Comparison of ENCODE assay signal across 13 cellular contexts in the genomic region with DNA sequence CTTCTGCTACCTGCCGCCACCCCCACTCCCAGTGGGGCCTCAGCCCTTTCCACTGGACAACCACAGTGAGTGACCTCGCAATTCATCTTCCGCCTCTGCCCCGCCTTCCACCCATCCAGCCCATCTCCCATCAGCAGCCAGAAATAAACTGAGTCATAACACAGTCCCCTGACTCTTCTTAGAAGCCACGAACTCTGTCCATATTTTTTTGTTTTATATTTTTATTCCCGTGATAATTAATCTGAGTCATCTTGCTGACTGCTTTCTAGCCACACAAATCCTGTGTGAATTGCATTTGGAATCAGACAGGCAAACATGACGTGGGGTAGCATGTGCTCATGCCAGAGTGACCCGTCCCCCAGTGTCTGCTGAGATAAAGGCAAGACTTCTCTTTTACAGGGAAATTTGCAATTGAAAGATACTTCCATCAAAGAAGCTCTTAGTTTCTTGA. TPM values are rescaled to one million over a fixed set of nuclear protein-coding genes. Genes with fewer than 3 reads are reported as not detected.
DNase-seq lines count a peak whose midpoint lies in the region; ATAC-seq, FAIRE-seq and TF ChIP-seq lines count a peak whose summit lies in the region.
"Had no signal": no experiment of that assay in that cellular context is flagged by ENCODE, and none has a peak within 500 bp of the region (broad histone marks: within the 10 kb centered on the region; RNA-seq: fewer than 3 reads in every experiment).

No MANE protein-coding gene starts in this region.

- H2AK5ac ChIP-seq in H1 (ENCODE audit: low read depth, low read length): no peak overlapping the region

- H3K36me3 ChIP-seq in MG63 (peaks cover 35% of the 10 kb centered on the region), H1 (ENCODE audit: control insufficient read depth in 2 of 4, insufficient read depth in 4 of 4, low read length in 3 of 4) (peaks cover 6 to 21% (median 13%) of the 10 kb centered on the region in 4 experiments), neutrophil (peaks cover 53% of the 10 kb centered on the region)

- H3K4me3 ChIP-seq in MG63: no peak overlapping the region
- no peak overlapping the region for H3K4me3 ChIP-seq in H1 (ENCODE audit: extremely low read depth in 1 of 4, insufficient read depth in 2 of 4, low read depth in 3 of 4, low read length in 4 of 4)
- H3K4me3 ChIP-seq in neutrophil (ENCODE audit: low read depth in 1 of 2, low read length in 1 of 2): no peak overlapping the region
- H3K4me3 ChIP-seq: vagina had no signal

- peak overlapping the region; percentile 38; the same call in 1 of the 2 replicates for H3K18ac ChIP-seq in H1 (ENCODE audit: extremely low read depth, low read length)

- peaks cover 14 to 24% of the 10 kb centered on the region in 2 experiments for H4K20me1 ChIP-seq in H1 (replicated peaks in 1 of 2; ENCODE audit: control insufficient read depth in 1 of 2, insufficient read depth in 2 of 2, low read length in 2 of 2)

- no peak for TF ChIP-seq RAD21 in H1 (IDR thresholded peaks at IDR 0.05 in 1 of 2, conservative IDR thresholded peaks at IDR 0.05 in 1 of 2; ENCODE audit: low read depth in 2 of 2, low read length in 2 of 2)

- H4K8ac ChIP-seq in H1 (ENCODE audit: extremely low read depth, insufficient read depth, low read length): no peak overlapping the region

- H3K79me1 ChIP-seq in H1 (ENCODE audit: low read depth, low read length): peaks cover 4% of the 10 kb centered on the region; the same call in 1 of the 2 replicates

- H2BK20ac ChIP-seq in H1 (ENCODE audit: low read length): no peak overlapping the region

- no peak overlapping the region for H2AFZ ChIP-seq in H1 (ENCODE audit: low read length)
- H2AFZ ChIP-seq: parathyroid adenoma had no signal

- CTCF ChIA-PET in H1 (lab: Charles Lee; ENCODE audit: partially characterized antibody): interaction anchor here (0.6 to 0.9 kb wide), 2 partner anchors 11 to 15 kb away, joined by 3 to 4 read pairs; no protein-coding TSS in a partner anchor

- H2BK15ac ChIP-seq in H1 (ENCODE audit: low read length): 0 out of 2 replicates have a peak overlapping the region, but pooled peaks have one; percentile 36

- TF ChIP-seq CTCF in H1 (IDR thresholded peaks at IDR 0.05; ENCODE audit: control extremely low read depth in 1 of 3, insufficient read depth in 1 of 3, low read depth in 1 of 3, low read length in 3 of 3) (no peak), neutrophil (IDR thresholded peaks at IDR 0.05) (no peak)

- H3K23ac ChIP-seq in H1 (ENCODE audit: insufficient read length): no peak overlapping the region

- H2BK12ac ChIP-seq in H1 (ENCODE audit: low read depth, low read length): peak overlapping the region; percentile 31; the same call in 1 of the 2 replicates

- no peak for TF ChIP-seq POLR2A in H1 (IDR thresholded peaks at IDR 0.05; ENCODE audit: control extremely low read depth in 1 of 2, low read depth in 2 of 2, low read length in 2 of 2)

- no peak overlapping the region for H3K56ac ChIP-seq in H1 (replicated peaks; ENCODE audit: insufficient read length, low read depth, low read length)

- no peak overlapping the region for H4K5ac ChIP-seq in H1 (ENCODE audit: insufficient read length, low read depth, low read length)

- H3K27ac ChIP-seq in H1 (ENCODE audit: low read depth, low read length) (no peak overlapping the region), neutrophil (peak overlapping the region; percentile 50)
- H3K27ac ChIP-seq: parathyroid adenoma, vagina had no signal

- H3K4ac ChIP-seq in H1 (replicated peaks; ENCODE audit: insufficient read length, low read depth, low read length): no peak overlapping the region

- no peak overlapping the region for H3K9ac ChIP-seq in H1 (replicated peaks in 1 of 4; ENCODE audit: extremely low read depth in 1 of 4, low read depth in 3 of 4, low read length in 3 of 4)
- H3K9ac ChIP-seq: parathyroid adenoma had no signal

- no peak overlapping the region for H2BK5ac ChIP-seq in H1 (ENCODE audit: low read depth, low read length)

- H4K91ac ChIP-seq in H1 (replicated peaks; ENCODE audit: insufficient read length, low read length): no peak overlapping the region

- no peak for FAIRE-seq in H1 (lab: Jason Lieb, UNC)
- FAIRE-seq: D721Med had no signal

- H3K14ac ChIP-seq in H1 (ENCODE audit: insufficient read length): no peak overlapping the region

- H3K9me3 ChIP-seq in MG63 (no peaks in the 10 kb centered on the region), H1 (ENCODE audit: insufficient read depth in 2 of 2, low read depth in 1 of 2, low read length in 1 of 2) (no peaks in the 10 kb centered on the region), neutrophil (no peaks in the 10 kb centered on the region)
- H3K9me3 ChIP-seq: vagina had no signal

- WGBS in H1 (ENCODE audit: extremely low coverage in 1 of 2, insufficient coverage in 1 of 2, insufficient read length in 1 of 2, insufficient replicate concordance in 2 of 2, low coverage in 1 of 2, low lambda C conversion rate in 2 of 2, missing lambda C conversion rate in 1 of 2), 2 experiments: 81% methylated on average over 8 of the region's 8 CpGs; no CpG with 5 or more reads in 1 of the 2 experiments

- POLR2A ChIA-PET in H1 (lab: Charles Lee; ENCODE audit: partially characterized antibody): interaction anchor here (1.2 kb wide), 1 partner anchor 16 kb away, joined by 3 read pairs; no protein-coding TSS in a partner anchor

- H3K27me3 ChIP-seq in MG63 (no peaks in the 10 kb centered on the region), H1 (replicated peaks in 1 of 4; ENCODE audit: control insufficient read depth in 3 of 4, extremely low read depth in 1 of 4, insufficient read depth in 3 of 4, low read length in 3 of 4) (no peaks in the 10 kb centered on the region), neutrophil (no peaks in the 10 kb centered on the region)
- H3K27me3 ChIP-seq: vagina had no signal

- no peak for TF ChIP-seq EP300 in H1 (IDR thresholded peaks at IDR 0.05; ENCODE audit: borderline replicate concordance in 1 of 2, low read depth in 2 of 2, low read length in 2 of 2)

- no peak overlapping the region for H3K4me2 ChIP-seq in H1 (ENCODE audit: insufficient read depth in 1 of 2, low read depth in 2 of 2, low read length in 2 of 2)

- H3K79me2 ChIP-seq in H1 (ENCODE audit: control insufficient read depth in 1 of 2, insufficient read depth in 2 of 2, low read length in 2 of 2): peaks cover under 1 to 21% of the 10 kb centered on the region in 2 experiments; a peak in 3 of 4 replicates
- H3K79me2 ChIP-seq: parathyroid adenoma had no signal

- peak; percentile 66 for DNase-seq in EH (ENCODE audit: low read depth)
- DNase-seq in MG63: peak; percentile 46
- no peak for DNase-seq in H1 (ENCODE audit: low read depth in 1 of 2, low spot score in 2 of 2)
- no peak for DNase-seq in RPMI8226
- DNase-seq in GF-D8 (lab: John Stamatoyannopoulos, UW): no peak
- DNase-seq in stimulated activated CD4-positive, alpha-beta T cell treated with anti-CD3 and anti-CD28 coated beads, Interleukin-15, amount 100 ng/mL, for 24 hours: no peak
- DNase-seq: activated gamma-delta T cell; effector memory CD4-positive, alpha-beta T cell had no signal

- ATAC-seq in esophagus mucosa: no peak

- H3K4me1 ChIP-seq in H1 (replicated peaks in 1 of 4; ENCODE audit: control insufficient read depth in 3 of 4, insufficient read depth in 4 of 4, low read length in 3 of 4) (peaks cover 0 to 18% (median 5%) of the 10 kb centered on the region in 4 experiments; a peak in 6 of 7 replicates), neutrophil (ENCODE audit: control insufficient read depth in 1 of 2, insufficient read depth in 1 of 2, low read depth in 1 of 2, low read length in 1 of 2) (peaks cover 22 to 25% of the 10 kb centered on the region in 2 experiments)
- H3K4me1 ChIP-seq: parathyroid adenoma had no signal

- no peak overlapping the region for H2BK120ac ChIP-seq in H1 (replicated peaks; ENCODE audit: low read depth, low read length)

- no peaks in the 10 kb centered on the region for H3K23me2 ChIP-seq in H1 (ENCODE audit: low read depth, low read length)

TF ChIP-seq in H1, 55 proteins besides CTCF, POLR2A, EP300 and RAD21 (continues in another document):
- TF ChIP-seq CREB1 (IDR thresholded peaks at IDR 0.05) (no peak), POLR2AphosphoS5 (IDR thresholded peaks at IDR 0.05; ENCODE audit: low read depth, low read length) (no peak), SIN3A (conservative IDR thresholded peaks at IDR 0.05 in 1 of 2, IDR thresholded peaks at IDR 0.05 in 1 of 2; ENCODE audit: low read depth in 1 of 2, low read length in 2 of 2) (no peak), EGR1 (IDR thresholded peaks at IDR 0.05; ENCODE audit: borderline replicate concordance, low read depth, low read length) (no peak), TCF12 (IDR thresholded peaks at IDR 0.05; ENCODE audit: low read depth, low read length) (no peak), SP2 (IDR thresholded peaks at IDR 0.05; ENCODE audit: low read length) (no peak), TEAD4 (IDR thresholded peaks at IDR 0.05; ENCODE audit: low read depth, low read length) (no peak), NANOG (IDR thresholded peaks at IDR 0.05; ENCODE audit: insufficient read depth, low read depth, low read length, poor library complexity, severe bottlenecking) (no peak), ZNF274 (IDR thresholded peaks at IDR 0.05; ENCODE audit: borderline replicate concordance, extremely low read depth, low read length) (no peak), EZH2 (IDR thresholded peaks at IDR 0.05; ENCODE audit: low read depth, low read length, severe bottlenecking) (no peak), MAFK (IDR thresholded peaks at IDR 0.05; ENCODE audit: low read depth, low read length) (no peak), CHD2 (IDR thresholded peaks at IDR 0.05; ENCODE audit: low read length) (no peak), RBBP5 (IDR thresholded peaks at IDR 0.05; ENCODE audit: borderline replicate concordance, low read depth, low read length) (no peak), SRF (IDR thresholded peaks at IDR 0.05; ENCODE audit: low read depth, low read length) (no peak), SIRT6 (IDR thresholded peaks at IDR 0.05; ENCODE audit: low read length) (no peak), TAF1 (IDR thresholded peaks at IDR 0.05; ENCODE audit: low read depth, low read length) (no peak), GABPA (IDR thresholded peaks at IDR 0.05; ENCODE audit: borderline replicate concordance, insufficient read depth, low read length) (no peak)

RNA-seq across cellular contexts. Expression of a gene that starts 7.0 kb away (rescaled TPM):
- total RNA-seq in MG63 (2014; rRNA removed; shearing (Covaris generic); ENCODE audit: low replicate concordance): 37.8 and 91.0 TPM in 2 replicates
- total RNA-seq in H1 (2021; fragmentation: NEBNext Ultra II Directional; extraction: Animal tissue kit (Norgen Biotek cat#: 25700)): 43.8 and 43.9 TPM in 2 replicates
- 29.0 and 37.4 TPM in 2 replicates for polyA plus RNA-seq in H1 (2011; rRNA removed)
- polyA plus RNA-seq in H1 (2011; cell fraction: cytosol; rRNA removed): 40.3 TPM
- 31.3 TPM for polyA plus RNA-seq in H1 (2011; cell fraction: nucleus; rRNA removed)
- 34.2 to 40.6 TPM (median 39.4 TPM) in 4 replicates for polyA plus RNA-seq in H1 (2012, experiment 1 of 2)
- polyA plus RNA-seq in H1 (2012, experiment 2 of 2): 42.8 TPM
- polyA plus RNA-seq in H1 (2013, experiment 1 of 2): 36.2 TPM
- polyA plus RNA-seq in H1 (2013, experiment 2 of 2): 35.3 TPM
- polyA minus RNA-seq in H1 (2011; rRNA and poly(A)+ RNA removed): 33.9 and 44.7 TPM in 2 replicates
- 25.3 TPM for polyA minus RNA-seq in H1 (2011; cell fraction: cytosol; rRNA and poly(A)+ RNA removed)
- polyA minus RNA-seq in H1 (2011; cell fraction: nucleus; rRNA and poly(A)+ RNA removed): 22.5 TPM
- total RNA-seq in esophagus mucosa: 19.6 TPM

Comparison
In these comparisons a context has a peak if more than half of its experiments do, and no peak if none do; other contexts are left out.
1. DNase-seq: peak in EH (single experiment) and MG63 (single experiment); none in H1 (0 of 2), RPMI8226 (single experiment), GF-D8 (single experiment) and stimulated activated CD4-positive, alpha-beta T cell treated with anti-CD3 and anti-CD28 coated beads, Interleukin-15, amount 100 ng/mL, for 24 hours (single experiment).